20 cellular contexts compared by ENCODE assay signal in the genomic region with DNA sequence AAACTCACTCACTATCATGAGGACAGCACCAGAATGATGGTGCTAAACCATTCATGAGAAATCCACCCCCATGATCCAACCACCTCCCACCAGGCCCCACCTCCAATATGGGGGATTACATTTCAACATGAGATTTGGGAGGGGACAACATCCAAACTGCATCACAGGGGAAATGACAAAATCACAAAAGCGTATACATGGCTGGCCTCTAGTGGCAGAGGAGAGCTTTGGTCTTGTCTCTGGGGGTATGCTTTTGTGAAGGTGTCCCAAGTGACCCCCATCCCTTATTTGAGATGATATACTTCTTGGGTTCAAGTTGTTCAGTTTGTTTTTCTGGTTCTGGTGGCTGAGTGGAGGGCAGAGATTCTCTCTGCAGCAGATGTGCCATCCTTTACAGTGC. TPM values are rescaled to one million over a fixed set of nuclear protein-coding genes. Genes with fewer than 3 reads are reported as not detected.
DNase-seq lines count a peak whose midpoint lies in the region; ATAC-seq and TF ChIP-seq lines count a peak whose summit lies in the region.
"Had no signal": no experiment of that assay in that cellular context is flagged by ENCODE, and none has a peak within 500 bp of the region (broad histone marks: within the 10 kb centered on the region; RNA-seq: fewer than 3 reads in every experiment).

No MANE protein-coding gene starts in this region.

- H3K4me1 ChIP-seq in Panc1 (ENCODE audit: control insufficient read depth, insufficient read depth, low read length) (no peaks in the 10 kb centered on the region), foreskin keratinocyte (peaks cover 11% of the 10 kb centered on the region)
- H3K4me1 ChIP-seq: uterus had no signal

- POLR2A ChIA-PET in Panc1 (lab: Charles Lee): no interaction called here

- H3K27me3 Mint-ChIP-seq in CD14-positive monocyte (ENCODE audit: low read depth in 3 of 3): peaks cover 0 to 2% (median 0%) of the 10 kb centered on the region in 3 donors
- H3K27me3 Mint-ChIP-seq: CD4-positive, CD25-positive, alpha-beta regulatory T cell; dendritic cell treated with granulocyte-macrophage colony-stimulating factor and Interleukin-4, amounts not matched to agents 40 ng/mL and 50 ng/mL, for 4 days had no signal

- peaks cover 0 to 7% (median 0%) of the 10 kb centered on the region in 7 donors for H3K9me3 Mint-ChIP-seq in CD14-positive monocyte
- H3K9me3 Mint-ChIP-seq: activated T-cell treated with anti-CD3 and anti-CD28 coated beads, Interleukin-2, amount 50 U/mL, for 72 hours; CD4-positive, CD25-positive, alpha-beta regulatory T cell; dendritic cell treated with granulocyte-macrophage colony-stimulating factor and Interleukin-4, amounts not matched to agents 40 ng/mL and 50 ng/mL, for 4 days; stimulated activated naive CD8-positive, alpha-beta T cell treated with anti-CD3 and anti-CD28 coated beads, Interleukin-15, amount 100 ng/mL, for 72 hours had no signal

- H3K36me3 Mint-ChIP-seq in CD14-positive monocyte: no peaks in the 10 kb centered on the region
- H3K36me3 Mint-ChIP-seq: CD4-positive, CD25-positive, alpha-beta regulatory T cell had no signal

- peak overlapping the region in 4 of 7 donors; percentile 17 to 81 (median 19) for H3K27ac Mint-ChIP-seq in CD14-positive monocyte
- H3K27ac Mint-ChIP-seq: activated T-cell treated with anti-CD3 and anti-CD28 coated beads, Interleukin-2, amount 50 U/mL, for 72 hours; CD4-positive, CD25-positive, alpha-beta regulatory T cell; dendritic cell treated with granulocyte-macrophage colony-stimulating factor and Interleukin-4, amounts not matched to agents 40 ng/mL and 50 ng/mL, for 4 days; stimulated activated naive CD8-positive, alpha-beta T cell treated with anti-CD3 and anti-CD28 coated beads, Interleukin-15, amount 100 ng/mL, for 72 hours had no signal

- ATAC-seq in Panc1 (no peak), foreskin keratinocyte (no peak), GM21825 (IDR thresholded peaks at IDR 0.05; ENCODE audit: unreplicated experiment) (no peak)
- ATAC-seq: stimulated activated naive CD8-positive, alpha-beta T cell treated with anti-CD3 and anti-CD28 coated beads, Interleukin-15, amount 100 ng/mL, for 72 hours had no signal

- no peak overlapping the region for H3K4me3 ChIP-seq in Panc1 (ENCODE audit: low read depth in 2 of 2, low read length in 2 of 2)
- H3K4me3 ChIP-seq: adrenal gland, skin epidermis, uterus had no signal

- H3K27me3 ChIP-seq in Panc1 (ENCODE audit: control insufficient read depth, insufficient read depth, low read length) (no peaks in the 10 kb centered on the region), foreskin keratinocyte (peaks cover 6% of the 10 kb centered on the region)
- H3K27me3 ChIP-seq: adrenal gland, uterus had no signal

- H3K9me3 ChIP-seq in Panc1 (ENCODE audit: control insufficient read depth, insufficient read depth, low read depth, low read length): no peaks in the 10 kb centered on the region
- H3K9me3 ChIP-seq: adrenal gland, uterus had no signal

- DNase-seq in CD14-positive monocyte (ENCODE audit: low spot score): no peak
- DNase-seq in GM13977 (ENCODE audit: low spot score): no peak
- DNase-seq in Panc1 (ENCODE audit: low read depth, low spot score): no peak
- no peak for DNase-seq in foreskin keratinocyte
- no peak for DNase-seq in DMS53 (lab: John Stamatoyannopoulos, UW)
- DNase-seq in activated CD4-positive, CD25-positive, alpha-beta regulatory T cell (lab: John Stamatoyannopoulos, UW): no peak
- no peak for DNase-seq in HCEC 1CT
- DNase-seq: activated CD4-positive, alpha-beta T cell treated with anti-CD3 and anti-CD28 coated beads for 48 hours; activated T-cell treated with anti-CD3 and anti-CD28 coated beads, Interleukin-2, amount 50 U/mL, for 72 hours; adrenal gland; GF-D8; NCI-H1092 treated with DMSO at 0.1 percent for 48 hours; NCI-H510A treated with DMSO at 0.1 percent for 48 hours; stimulated activated naive CD8-positive, alpha-beta T cell treated with anti-CD3 and anti-CD28 coated beads, Interleukin-15, amount 100 ng/mL, for 72 hours; uterus had no signal

- intact Hi-C loops in CD14-positive monocyte (cut with micrococcal nuclease) (no loop called here), Panc1 (cut with micrococcal nuclease; ENCODE audit: unreplicated experiment) (no loop called here)

- TF ChIP-seq CTCF in CD14-positive monocyte (IDR thresholded peaks at IDR 0.05): no peak
- peak; percentile 11 for TF ChIP-seq CTCF in GM13977 (IDR thresholded peaks at IDR 0.05; ENCODE audit: extremely low read depth, insufficient read depth, missing control alignments)
- TF ChIP-seq CTCF in Panc1 (IDR thresholded peaks at IDR 0.05): peak; percentile 38; the same call in 1 of the 2 replicates
- peak; percentile 19 for TF ChIP-seq CTCF in foreskin keratinocyte (conservative IDR thresholded peaks at IDR 0.05)

- in situ Hi-C loops in GM13977 (cut with MboI; ENCODE audit: low pct_unique_long_range_greater_than_20kb, low sequenced_read_pairs, unreplicated experiment): no loop called here
- in situ Hi-C loops in Panc1 (cut with HindIII; ENCODE audit: low pct_unique_long_range_greater_than_20kb, low sequenced_read_pairs): no loop called here

- no peak overlapping the region for H3K27ac ChIP-seq in Panc1 (ENCODE audit: low read length)
- no peak overlapping the region for H3K27ac ChIP-seq in foreskin keratinocyte
- H3K27ac ChIP-seq: adrenal gland, RWPE1, skin epidermis, uterus had no signal

- peaks cover 28% of the 10 kb centered on the region for H3K4me1 Mint-ChIP-seq in CD14-positive monocyte

- H3K4me3 Mint-ChIP-seq in CD14-positive monocyte: no peak overlapping the region
- H3K4me3 Mint-ChIP-seq: activated T-cell treated with anti-CD3 and anti-CD28 coated beads, Interleukin-2, amount 50 U/mL, for 72 hours; dendritic cell treated with granulocyte-macrophage colony-stimulating factor and Interleukin-4, amounts not matched to agents 40 ng/mL and 50 ng/mL, for 4 days; stimulated activated naive CD8-positive, alpha-beta T cell treated with anti-CD3 and anti-CD28 coated beads, Interleukin-15, amount 100 ng/mL, for 72 hours had no signal

- CTCF ChIA-PET in Panc1 (lab: Charles Lee): interaction anchor here (0.6 kb wide), 1 partner anchor 34 kb away, joined by 3 read pairs; no protein-coding TSS in a partner anchor

- BruUV-seq in Panc1 (replicated peaks; lab: Mats Ljungman, UMichigan): no TSS peak

- no peaks in the 10 kb centered on the region for H3K36me3 ChIP-seq in Panc1 (ENCODE audit: control insufficient read depth, insufficient read depth, low read length)
- H3K36me3 ChIP-seq: adrenal gland, uterus had no signal

RNA-seq across cellular contexts. Expression of gene SETD7, which starts 8.5 kb away (rescaled TPM):
- polyA plus RNA-seq in CD14-positive monocyte (10 to 100 TPM; 15.4 to 16.8 TPM), foreskin keratinocyte (7.3 and 8.2 TPM in 2 replicates)
- total RNA-seq in Panc1 (2021; ENCODE audit: unreplicated experiment) (24.8 TPM), foreskin keratinocyte (30.9 and 32.0 TPM in 2 replicates)
- polyA plus RNA-seq in Panc1 (2012; ENCODE audit: insufficient read length): 16.4 TPM
